ENCODE assay signal across 1 cellular context in the genomic region with DNA sequence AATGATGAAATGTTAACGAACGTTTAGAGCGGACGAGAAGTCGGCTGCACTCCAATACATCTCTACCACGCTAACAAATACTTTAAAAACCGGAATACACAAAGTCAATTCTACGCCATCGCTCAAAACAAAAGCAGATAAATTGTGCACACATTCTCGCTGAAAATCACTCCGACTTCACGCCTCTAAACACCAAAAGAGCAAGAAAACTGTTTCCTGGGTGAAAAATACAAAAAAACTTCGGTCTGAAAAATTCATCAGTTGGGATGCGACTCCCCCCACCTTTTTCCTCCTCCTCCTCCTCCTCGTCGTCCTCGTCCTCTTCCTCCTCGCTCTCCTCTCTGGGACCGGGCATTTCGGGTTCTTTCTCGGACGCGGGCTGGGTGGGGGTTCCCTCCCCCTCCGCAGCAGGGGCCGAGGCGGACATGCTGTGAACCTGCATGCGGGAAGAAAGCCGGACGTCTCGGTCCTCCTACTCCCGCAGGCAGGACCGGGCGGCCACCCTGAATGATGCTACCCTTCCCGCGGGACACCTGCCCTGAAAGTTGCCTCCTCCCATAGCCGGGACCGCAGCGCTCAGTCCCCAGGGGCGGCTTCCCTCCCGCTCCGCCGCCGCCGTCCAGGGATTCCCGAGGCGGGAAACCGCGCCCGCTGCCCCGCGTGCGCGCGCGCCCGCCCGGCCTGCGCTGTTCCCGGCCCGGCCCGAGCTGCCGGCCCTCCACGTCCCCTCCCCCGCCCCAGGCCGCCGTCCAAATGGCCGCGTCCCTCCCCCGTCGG.
TF ChIP-seq lines count a peak whose summit lies in the region.

No MANE protein-coding gene starts in this region.

TF ChIP-seq in HepG2, 621 proteins besides CTCF, POLR2A, EP300 and RAD21 (continued from another document and continues in another):
- TF ChIP-seq, protein P1, sequence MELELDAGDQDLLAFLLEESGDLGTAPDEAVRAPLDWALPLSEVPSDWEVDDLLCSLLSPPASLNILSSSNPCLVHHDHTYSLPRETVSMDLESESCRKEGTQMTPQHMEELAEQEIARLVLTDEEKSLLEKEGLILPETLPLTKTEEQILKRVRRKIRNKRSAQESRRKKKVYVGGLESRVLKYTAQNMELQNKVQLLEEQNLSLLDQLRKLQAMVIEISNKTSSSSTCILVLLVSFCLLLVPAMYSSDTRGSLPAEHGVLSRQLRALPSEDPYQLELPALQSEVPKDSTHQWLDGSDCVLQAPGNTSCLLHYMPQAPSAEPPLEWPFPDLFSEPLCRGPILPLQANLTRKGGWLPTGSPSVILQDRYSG (CRISPR knock-in tag; IDR thresholded peaks at IDR 0.05) = no peak
- TF ChIP-seq PHB2 (IDR thresholded peaks at IDR 0.05; ENCODE audit: partially characterized antibody) = no peak
- TF ChIP-seq JUN (CRISPR knock-in tag; IDR thresholded peaks at IDR 0.05) = no peak
- no peak for TF ChIP-seq ZNF749 (CRISPR knock-in tag; IDR thresholded peaks at IDR 0.05; ENCODE audit: borderline replicate concordance)
- peak; percentile 44; the same call in 1 of the 2 replicates for TF ChIP-seq UBTF (CRISPR knock-in tag; IDR thresholded peaks at IDR 0.05)
- no peak for TF ChIP-seq ZNF251 (CRISPR knock-in tag; IDR thresholded peaks at IDR 0.05)
- TF ChIP-seq ZNF781 (CRISPR knock-in tag; IDR thresholded peaks at IDR 0.05; ENCODE audit: borderline replicate concordance, not compliant biosample characterization) = peak; percentile 28
- no peak; the same call in 1 of the 2 replicates for TF ChIP-seq FOXO4 (CRISPR knock-in tag; conservative IDR thresholded peaks at IDR 0.05)
- no peak for TF ChIP-seq ZMAT5 (CRISPR knock-in tag; IDR thresholded peaks at IDR 0.05; ENCODE audit: borderline replicate concordance, low read depth)
- TF ChIP-seq, protein P2, sequence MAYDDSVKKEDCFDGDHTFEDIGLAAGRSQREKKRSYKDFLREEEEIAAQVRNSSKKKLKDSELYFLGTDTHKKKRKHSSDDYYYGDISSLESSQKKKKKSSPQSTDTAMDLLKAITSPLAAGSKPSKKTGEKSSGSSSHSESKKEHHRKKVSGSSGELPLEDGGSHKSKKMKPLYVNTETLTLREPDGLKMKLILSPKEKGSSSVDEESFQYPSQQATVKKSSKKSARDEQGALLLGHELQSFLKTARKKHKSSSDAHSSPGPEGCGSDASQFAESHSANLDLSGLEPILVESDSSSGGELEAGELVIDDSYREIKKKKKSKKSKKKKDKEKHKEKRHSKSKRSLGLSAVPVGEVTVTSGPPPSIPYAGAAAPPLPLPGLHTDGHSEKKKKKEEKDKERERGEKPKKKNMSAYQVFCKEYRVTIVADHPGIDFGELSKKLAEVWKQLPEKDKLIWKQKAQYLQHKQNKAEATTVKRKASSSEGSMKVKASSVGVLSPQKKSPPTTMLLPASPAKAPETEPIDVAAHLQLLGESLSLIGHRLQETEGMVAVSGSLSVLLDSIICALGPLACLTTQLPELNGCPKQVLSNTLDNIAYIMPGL (CRISPR knock-in tag; IDR thresholded peaks at IDR 0.05; ENCODE audit: borderline replicate concordance in 1 of 2, low read depth in 1 of 2) = no peak
- no peak for TF ChIP-seq NFATC3 (CRISPR knock-in tag; IDR thresholded peaks at IDR 0.05)
- TF ChIP-seq ZNF770 (CRISPR knock-in tag; IDR thresholded peaks at IDR 0.05) = no peak
- no peak for TF ChIP-seq FOXK1 (CRISPR knock-in tag; IDR thresholded peaks at IDR 0.05; ENCODE audit: borderline replicate concordance, low read depth)
- TF ChIP-seq, protein P3, sequence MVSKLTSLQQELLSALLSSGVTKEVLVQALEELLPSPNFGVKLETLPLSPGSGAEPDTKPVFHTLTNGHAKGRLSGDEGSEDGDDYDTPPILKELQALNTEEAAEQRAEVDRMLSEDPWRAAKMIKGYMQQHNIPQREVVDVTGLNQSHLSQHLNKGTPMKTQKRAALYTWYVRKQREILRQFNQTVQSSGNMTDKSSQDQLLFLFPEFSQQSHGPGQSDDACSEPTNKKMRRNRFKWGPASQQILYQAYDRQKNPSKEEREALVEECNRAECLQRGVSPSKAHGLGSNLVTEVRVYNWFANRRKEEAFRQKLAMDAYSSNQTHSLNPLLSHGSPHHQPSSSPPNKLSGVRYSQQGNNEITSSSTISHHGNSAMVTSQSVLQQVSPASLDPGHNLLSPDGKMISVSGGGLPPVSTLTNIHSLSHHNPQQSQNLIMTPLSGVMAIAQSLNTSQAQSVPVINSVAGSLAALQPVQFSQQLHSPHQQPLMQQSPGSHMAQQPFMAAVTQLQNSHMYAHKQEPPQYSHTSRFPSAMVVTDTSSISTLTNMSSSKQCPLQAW (CRISPR knock-in tag; IDR thresholded peaks at IDR 0.05) = no peak
- TF ChIP-seq TFAP4 (IDR thresholded peaks at IDR 0.05; ENCODE audit: borderline replicate concordance, low read depth) = peak; percentile 15; the same call in 1 of the 2 replicates
- no peak for TF ChIP-seq ZNF530 (CRISPR knock-in tag; IDR thresholded peaks at IDR 0.05; ENCODE audit: low read depth)
- TF ChIP-seq ZFP41 (CRISPR knock-in tag; IDR thresholded peaks at IDR 0.05; ENCODE audit: borderline replicate concordance) = no peak
- TF ChIP-seq RXRB (CRISPR knock-in tag; IDR thresholded peaks at IDR 0.05; ENCODE audit: borderline replicate concordance) = no peak
- no peak for TF ChIP-seq GTF3A (CRISPR knock-in tag; conservative IDR thresholded peaks at IDR 0.05)
- no peak for TF ChIP-seq ZKSCAN8 (CRISPR knock-in tag; IDR thresholded peaks at IDR 0.05; ENCODE audit: borderline replicate concordance)
- 0 out of 2 replicates have a peak, but pooled peaks have one; percentile 21 for TF ChIP-seq ZNF264 (CRISPR knock-in tag; IDR thresholded peaks at IDR 0.05)
- TF ChIP-seq YEATS2 (CRISPR knock-in tag; IDR thresholded peaks at IDR 0.05; ENCODE audit: borderline replicate concordance) = no peak; the same call in 1 of the 2 replicates
- no peak for TF ChIP-seq ZNF746 (CRISPR knock-in tag; IDR thresholded peaks at IDR 0.05)
- TF ChIP-seq, protein P4, sequence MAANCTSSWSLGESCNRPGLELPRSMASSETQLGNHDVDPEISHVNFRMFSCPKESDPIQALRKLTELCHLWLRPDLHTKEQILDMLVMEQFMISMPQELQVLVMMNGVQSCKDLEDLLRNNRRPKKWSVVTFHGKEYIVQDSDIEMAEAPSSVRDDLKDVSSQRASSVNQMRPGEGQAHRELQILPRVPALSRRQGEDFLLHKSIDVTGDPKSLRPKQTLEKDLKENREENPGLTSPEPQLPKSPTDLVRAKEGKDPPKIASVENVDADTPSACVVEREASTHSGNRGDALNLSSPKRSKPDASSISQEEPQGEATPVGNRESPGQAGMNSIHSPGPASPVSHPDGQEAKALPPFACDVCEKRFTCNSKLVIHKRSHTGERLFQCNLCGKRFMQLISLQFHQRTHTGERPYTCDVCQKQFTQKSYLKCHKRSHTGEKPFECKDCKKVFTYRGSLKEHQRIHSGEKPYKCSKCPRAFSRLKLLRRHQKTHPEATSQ (CRISPR knock-in tag; IDR thresholded peaks at IDR 0.05; ENCODE audit: borderline replicate concordance) = no peak
- no peak for TF ChIP-seq BCLAF1 (IDR thresholded peaks at IDR 0.05)
- TF ChIP-seq GABPA (IDR thresholded peaks at IDR 0.05; ENCODE audit: low read depth, low read length) = no peak
- TF ChIP-seq GABPA (CRISPR knock-in tag; IDR thresholded peaks at IDR 0.05; ENCODE audit: low read depth) = no peak
- no peak for TF ChIP-seq ZEB1 (IDR thresholded peaks at IDR 0.05; ENCODE audit: insufficient replicate concordance, low read depth)
- TF ChIP-seq TSC22D2 (CRISPR knock-in tag; IDR thresholded peaks at IDR 0.05; ENCODE audit: borderline replicate concordance) = no peak; the same call in 1 of the 2 replicates
- TF ChIP-seq NFIC (IDR thresholded peaks at IDR 0.05; ENCODE audit: low read length) = no peak
- TF ChIP-seq ZNF878 (CRISPR knock-in tag; IDR thresholded peaks at IDR 0.05) = 0 out of 2 replicates have a peak, but pooled peaks have one; percentile 19
- TF ChIP-seq ZNF614 (CRISPR knock-in tag; IDR thresholded peaks at IDR 0.05; ENCODE audit: borderline replicate concordance) = no peak
- no peak for TF ChIP-seq MIER3 (CRISPR knock-in tag; IDR thresholded peaks at IDR 0.05; ENCODE audit: borderline replicate concordance)
- no peak for TF ChIP-seq NFE2L1 (CRISPR knock-in tag; IDR thresholded peaks at IDR 0.05; ENCODE audit: borderline replicate concordance)
- TF ChIP-seq POLR2G (IDR thresholded peaks at IDR 0.05; ENCODE audit: low read depth, low read length) = no peak
- TF ChIP-seq MEIS2 (CRISPR knock-in tag; IDR thresholded peaks at IDR 0.05) = no peak
- TF ChIP-seq HOMEZ (CRISPR knock-in tag; IDR thresholded peaks at IDR 0.05; ENCODE audit: low read depth) = no peak
- TF ChIP-seq RBM22 (optimal IDR thresholded peaks at IDR 0.05; ENCODE audit: low read length) = no peak
